Comparison of ENCODE assay signal across 14 cellular contexts in the genomic region with DNA sequence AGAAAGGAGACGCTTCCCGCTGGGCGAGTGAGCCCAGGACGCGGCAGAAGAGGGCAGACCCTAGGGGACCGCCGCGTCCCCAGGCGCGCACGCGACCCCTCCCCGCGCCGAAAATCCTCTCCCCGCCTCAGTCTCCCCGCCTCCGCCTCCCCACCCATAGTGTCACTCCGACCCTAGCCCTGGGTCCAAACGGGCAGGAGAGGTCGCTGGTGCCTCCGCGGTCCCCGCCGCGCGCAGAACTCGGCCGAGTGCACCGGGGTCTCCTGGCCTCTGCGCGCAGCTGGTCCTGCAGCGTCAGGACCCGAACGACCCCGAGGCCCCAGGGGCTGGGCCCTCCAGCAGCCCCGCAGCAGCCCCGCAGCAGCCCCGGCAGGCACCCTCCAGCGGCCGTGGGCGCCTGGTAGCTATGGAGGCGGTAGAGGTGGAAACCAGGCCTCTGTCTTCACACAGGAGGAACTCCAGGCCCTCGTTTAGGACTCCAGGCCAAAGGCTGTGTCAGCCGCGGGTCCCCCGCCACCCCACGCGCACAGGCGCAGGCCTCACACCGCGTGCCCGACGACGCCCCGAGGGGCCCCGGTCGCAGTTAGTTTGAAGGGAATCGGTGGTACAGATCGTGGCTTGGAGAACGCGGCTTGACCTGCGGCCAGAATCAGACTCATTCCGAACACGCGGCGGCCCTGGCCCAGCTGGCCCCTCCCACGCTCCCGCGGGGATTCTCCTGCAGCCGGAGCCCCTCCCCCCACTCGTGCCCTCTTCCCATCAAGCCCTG.
DNase-seq lines count a peak whose midpoint lies in the region; ATAC-seq, FAIRE-seq and TF ChIP-seq lines count a peak whose summit lies in the region.
"Had no signal": no experiment of that assay in that cellular context is flagged by ENCODE, and none has a peak within 500 bp of the region (broad histone marks: within the 10 kb centered on the region; RNA-seq: fewer than 3 reads in every experiment).

No MANE protein-coding gene starts in this region.

- intact Hi-C loops in colonic mucosa (cut with DNase I) = no loop called here
- intact Hi-C loops in left ventricle myocardium inferior (cut with micrococcal nuclease) = no loop called here
- intact Hi-C loops in pancreas (cut with DNase I) = no loop called here
- intact Hi-C loops in activated CD8-positive, alpha-beta T cell treated with anti-CD3 and anti-CD28 coated beads for 36 hours (cut with micrococcal nuclease) = no loop called here

- no peak overlapping the region for H3K9ac ChIP-seq in colonic mucosa (ENCODE audit: low read depth in 2 of 2, low read length in 2 of 2)

- TF ChIP-seq POLR2A in upper lobe of left lung (IDR thresholded peaks at IDR 0.05) = no peak

- no peak overlapping the region for H3K4me3 Mint-ChIP-seq in activated CD8-positive, alpha-beta T cell treated with anti-CD3 and anti-CD28 coated beads for 36 hours
- H3K4me3 Mint-ChIP-seq: activated CD4-positive, alpha-beta T cell treated with anti-CD3 and anti-CD28 coated beads, Interleukin-2, amount 10 ng/mL, durations not matched to agents 24 days and 14 days; activated T-cell treated with anti-CD3 and anti-CD28 coated beads, Interleukin-2, amount 50 U/mL, for 72 hours; T-helper 17 cell had no signal

- no peak overlapping the region for H3K27ac Mint-ChIP-seq in activated CD8-positive, alpha-beta T cell treated with anti-CD3 and anti-CD28 coated beads for 36 hours
- H3K27ac Mint-ChIP-seq: activated CD4-positive, alpha-beta T cell treated with anti-CD3 and anti-CD28 coated beads, Interleukin-2, amount 10 ng/mL, durations not matched to agents 24 days and 14 days; activated T-cell treated with anti-CD3 and anti-CD28 coated beads, Interleukin-2, amount 50 U/mL, for 72 hours; brain; T-helper 17 cell had no signal

- ATAC-seq in pancreas (peak in 2 of 4 donors; percentile 19 to 31), upper lobe of left lung (ENCODE audit: low FRiP score in 2 of 2) (peak in 1 of 2 donors; percentile 28), HG02884 (IDR thresholded peaks at IDR 0.05; ENCODE audit: unreplicated experiment) (no peak)
- ATAC-seq in activated CD8-positive, alpha-beta T cell treated with anti-CD3 and anti-CD28 coated beads for 36 hours = no peak
- ATAC-seq: activated T-cell treated with anti-CD3 and anti-CD28 coated beads, Interleukin-2, amount 50 U/mL, for 72 hours; T-helper 17 cell had no signal

- H3K27me3 ChIP-seq in colonic mucosa (peaks cover 33% of the 10 kb centered on the region), left ventricle myocardium inferior (ENCODE audit: low read depth) (peaks cover 77% of the 10 kb centered on the region), pancreas (peaks cover 0 to 17% (median 5%) of the 10 kb centered on the region in 4 donors), upper lobe of left lung (peaks cover 0 to 38% (median 17%) of the 10 kb centered on the region in 4 donors)

- H3K4me3 ChIP-seq in colonic mucosa (peak overlapping the region; percentile 33), left ventricle myocardium inferior (peak overlapping the region; percentile 64), pancreas (peak overlapping the region in 3 of 4 donors; percentile 29 to 42 (median 32)), upper lobe of left lung (peak overlapping the region in 3 of 4 donors; percentile 26 to 46 (median 44))

- H3K27ac ChIP-seq in colonic mucosa (no peak overlapping the region), left ventricle myocardium inferior (replicated peaks) (no peak overlapping the region), pancreas (no peak overlapping the region), upper lobe of left lung (no peak overlapping the region)

- no peak for FAIRE-seq in pancreas (lab: Jason Lieb, UNC)
- FAIRE-seq: GM12891 had no signal

- TF ChIP-seq CTCF in colonic mucosa (IDR thresholded peaks at IDR 0.05) = no peak
- no peak for TF ChIP-seq CTCF in left ventricle myocardium inferior (IDR thresholded peaks at IDR 0.05; ENCODE audit: borderline replicate concordance)
- TF ChIP-seq CTCF in pancreas (IDR thresholded peaks at IDR 0.05) = no peak
- no peak for TF ChIP-seq CTCF in upper lobe of left lung (IDR thresholded peaks at IDR 0.05)
- no peak for TF ChIP-seq CTCF in activated CD8-positive, alpha-beta T cell treated with anti-CD3 and anti-CD28 coated beads for 36 hours (IDR thresholded peaks at IDR 0.05)

- H3K9me3 ChIP-seq in colonic mucosa (no peaks in the 10 kb centered on the region), left ventricle myocardium inferior (replicated peaks) (no peaks in the 10 kb centered on the region), pancreas (no peaks in the 10 kb centered on the region), upper lobe of left lung (no peaks in the 10 kb centered on the region)

- peak; percentile 16 for DNase-seq in colonic mucosa
- DNase-seq in left ventricle myocardium inferior = no peak
- DNase-seq in pancreas = no peak
- DNase-seq in upper lobe of left lung = peak in 1 of 2 donors; percentile 81
- no peak for DNase-seq in activated CD8-positive, alpha-beta T cell treated with anti-CD3 and anti-CD28 coated beads for 36 hours
- DNase-seq in DMS114 treated with DMSO at 0.1 percent for 48 hours (lab: John Stamatoyannopoulos, UW; ENCODE audit: unreplicated experiment) = no peak
- DNase-seq: activated CD4-positive, alpha-beta T cell treated with anti-CD3 and anti-CD28 coated beads, Interleukin-2, amount 10 ng/mL, durations not matched to agents 24 days and 14 days; activated T-cell treated with anti-CD3 and anti-CD28 coated beads, Interleukin-2, amount 50 U/mL, for 72 hours; NCI-H2029; NCI-H69; T-helper 17 cell had no signal

- peaks cover 41% of the 10 kb centered on the region for H3K27me3 Mint-ChIP-seq in activated CD8-positive, alpha-beta T cell treated with anti-CD3 and anti-CD28 coated beads for 36 hours

- POLR2A ChIA-PET in activated CD8-positive, alpha-beta T cell treated with anti-CD3 and anti-CD28 coated beads for 36 hours (lab: Charles Lee) = no interaction called here

- TF ChIP-seq EP300 in upper lobe of left lung (IDR thresholded peaks at IDR 0.05) = no peak

- 22 to 31% methylated on average over 58 to 71 of the region's 72 CpGs for WGBS in pancreas, 2 donors
- 30% methylated on average over 55 of the region's 72 CpGs; no CpG with 5 or more reads in 1 of the 2 donors for WGBS in upper lobe of left lung, 2 donors

- no peaks in the 10 kb centered on the region for H3K36me3 ChIP-seq in colonic mucosa
- H3K36me3 ChIP-seq in left ventricle myocardium inferior = no peaks in the 10 kb centered on the region
- H3K36me3 ChIP-seq in pancreas = no peaks in the 10 kb centered on the region
- H3K36me3 ChIP-seq in upper lobe of left lung = no peaks in the 10 kb centered on the region

- no peaks in the 10 kb centered on the region for H3K36me3 Mint-ChIP-seq in activated CD8-positive, alpha-beta T cell treated with anti-CD3 and anti-CD28 coated beads for 36 hours (ENCODE audit: low read depth)

- H3K4me1 ChIP-seq in colonic mucosa (no peaks in the 10 kb centered on the region), left ventricle myocardium inferior (peaks cover 24% of the 10 kb centered on the region), pancreas (no peaks in the 10 kb centered on the region), upper lobe of left lung (peaks cover 15 to 27% (median 20%) of the 10 kb centered on the region in 4 donors)

- peaks cover 4% of the 10 kb centered on the region for H3K9me3 Mint-ChIP-seq in activated CD8-positive, alpha-beta T cell treated with anti-CD3 and anti-CD28 coated beads for 36 hours
- H3K9me3 Mint-ChIP-seq: activated T-cell treated with anti-CD3 and anti-CD28 coated beads, Interleukin-2, amount 50 U/mL, for 72 hours had no signal

- CTCF ChIA-PET in activated CD8-positive, alpha-beta T cell treated with anti-CD3 and anti-CD28 coated beads for 36 hours (lab: Charles Lee) = interaction anchor here (1.9 kb wide), 1 partner anchor 19 kb away, joined by 5 read pairs; no protein-coding TSS in a partner anchor

- no peaks in the 10 kb centered on the region for H3K4me1 Mint-ChIP-seq in activated CD8-positive, alpha-beta T cell treated with anti-CD3 and anti-CD28 coated beads for 36 hours (ENCODE audit: low read depth)
- H3K4me1 Mint-ChIP-seq: activated CD4-positive, alpha-beta T cell treated with anti-CD3 and anti-CD28 coated beads, Interleukin-2, amount 10 ng/mL, durations not matched to agents 24 days and 14 days; T-helper 17 cell had no signal
